Comparison of ENCODE assay signal across 18 cellular contexts in the genomic region with DNA sequence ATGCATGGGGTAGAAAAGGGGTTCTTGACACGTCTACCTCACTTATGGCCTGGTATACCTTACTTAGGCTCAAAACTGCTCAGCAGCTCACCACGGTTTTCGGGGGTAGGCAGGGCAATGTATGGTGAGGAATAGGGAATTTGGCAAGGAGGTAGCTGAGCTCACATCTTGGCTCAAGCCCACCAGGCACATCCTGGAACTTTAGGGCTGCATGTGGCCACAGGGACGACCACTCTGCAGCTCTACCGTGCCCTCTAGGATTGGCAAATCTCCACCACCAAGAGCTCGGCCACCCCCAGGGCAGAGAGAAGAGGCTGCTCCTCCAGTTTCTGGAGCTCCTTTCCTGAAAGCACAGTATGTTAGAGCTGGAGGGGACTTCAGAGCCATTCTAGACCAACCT.
"Had no signal": no experiment of that assay in that cellular context is flagged by ENCODE, and none has a peak within 500 bp of the region (broad histone marks: within the 10 kb centered on the region; RNA-seq: fewer than 3 reads in every experiment).

No MANE protein-coding gene starts in this region.

- H3K27me3 Mint-ChIP-seq: stimulated activated naive B cell treated with anti-CD40 and anti-IgM and Interleukin-4, amounts not matched to agents 10 μg/mL and 1 μg/mL and 100 μg/mL, for 72 hours had no signal

- H3K9me3 Mint-ChIP-seq: effector memory CD8-positive, alpha-beta T cell; natural killer cell; stimulated activated naive B cell treated with anti-CD40 and anti-IgM and Interleukin-4, amounts not matched to agents 10 μg/mL and 1 μg/mL and 100 μg/mL, for 72 hours; stimulated activated naive CD8-positive, alpha-beta T cell treated with anti-CD3 and anti-CD28 coated beads, Interleukin-15, Interleukin-2, amounts not matched to agents 100 ng/mL and 50 ng/mL, for 24 hours had no signal

- H3K4me3 ChIP-seq: lower lobe of right lung, pancreas, right lobe of liver, upper lobe of left lung had no signal

- H3K9me3 ChIP-seq: lower lobe of right lung, pancreas, right lobe of liver, upper lobe of left lung had no signal

- H3K27me3 ChIP-seq: pancreas, right lobe of liver, upper lobe of left lung had no signal

- H3K36me3 ChIP-seq: lower lobe of right lung, pancreas, right lobe of liver, upper lobe of left lung had no signal

- H3K4me3 Mint-ChIP-seq: effector memory CD8-positive, alpha-beta T cell; immature natural killer cell; natural killer cell; stimulated activated naive B cell treated with anti-CD40 and anti-IgM and Interleukin-4, amounts not matched to agents 10 μg/mL and 1 μg/mL and 100 μg/mL, for 72 hours; stimulated activated naive CD8-positive, alpha-beta T cell treated with anti-CD3 and anti-CD28 coated beads, Interleukin-15, Interleukin-2, amounts not matched to agents 100 ng/mL and 50 ng/mL, for 24 hours had no signal

- H3K27ac ChIP-seq: lower lobe of right lung, pancreas, right lobe of liver, upper lobe of left lung had no signal

- H3K36me3 Mint-ChIP-seq: immature natural killer cell; natural killer cell; stimulated activated naive B cell treated with anti-CD40 and anti-IgM and Interleukin-4, amounts not matched to agents 10 μg/mL and 1 μg/mL and 100 μg/mL, for 72 hours had no signal

- ATAC-seq: effector memory CD8-positive, alpha-beta T cell; left ventricle myocardium superior; lower lobe of right lung; natural killer cell; pancreas; right lobe of liver; stimulated activated naive B cell treated with anti-CD40 and anti-IgM and Interleukin-4, amounts not matched to agents 10 μg/mL and 1 μg/mL and 100 μg/mL, for 72 hours had no signal

- H3K4me1 Mint-ChIP-seq: immature natural killer cell, natural killer cell had no signal

- DNase-seq: cortex of kidney; effector memory CD8-positive, alpha-beta T cell; erythroblast; hypothalamus; immature natural killer cell; left ventricle myocardium superior; lower lobe of right lung; natural killer cell; occipital lobe; pancreas; right lobe of liver; small intestine; stimulated activated CD4-positive, alpha-beta T cell treated with anti-CD3 and anti-CD28 coated beads, Interleukin-15, amount 100 ng/mL, for 24 hours; stimulated activated CD4-positive, alpha-beta T cell treated with anti-CD3 and anti-CD28 coated beads, Interleukin-2, amount 100 ng/mL, for 48 hours; stimulated activated naive B cell treated with anti-CD40 and anti-IgM and Interleukin-4, amounts not matched to agents 10 μg/mL and 1 μg/mL and 100 μg/mL, for 72 hours had no signal

- H3K27ac Mint-ChIP-seq: effector memory CD8-positive, alpha-beta T cell; immature natural killer cell; natural killer cell; progenitor cell of endocrine pancreas; stimulated activated naive B cell treated with anti-CD40 and anti-IgM and Interleukin-4, amounts not matched to agents 10 μg/mL and 1 μg/mL and 100 μg/mL, for 72 hours; stimulated activated naive CD8-positive, alpha-beta T cell treated with anti-CD3 and anti-CD28 coated beads, Interleukin-15, Interleukin-2, amounts not matched to agents 100 ng/mL and 50 ng/mL, for 24 hours had no signal

- H3K4me1 ChIP-seq: lower lobe of right lung, pancreas, right lobe of liver, upper lobe of left lung had no signal
